Comparison of ENCODE assay signal across 25 cellular contexts in genomic region chr2:31199206-31199605, GRCh38. TPM values are rescaled to one million over a fixed set of nuclear protein-coding genes. Genes with fewer than 3 reads are reported as not detected.
DNase-seq lines count a peak whose midpoint lies in the region; ATAC-seq and TF ChIP-seq lines count a peak whose summit lies in the region.
"Had no signal": no experiment of that assay in that cellular context is flagged by ENCODE, and none has a peak within 500 bp of the region (broad histone marks: within the 10 kb centered on the region; RNA-seq: fewer than 3 reads in every experiment).

No MANE protein-coding gene starts in this region.

- H3K18ac ChIP-seq in mesendoderm (ENCODE audit: low read length): no peak overlapping the region

- no peak overlapping the region for H4K8ac ChIP-seq in mesendoderm (ENCODE audit: low read depth, low read length)

- no peaks in the 10 kb centered on the region for H3K27me3 ChIP-seq in mesendoderm (ENCODE audit: insufficient read depth, low read length, poor library complexity)
- no peaks in the 10 kb centered on the region for H3K27me3 ChIP-seq in tibial artery
- H3K27me3 ChIP-seq: BE2C; BLaER1 treated with 17β-estradiol and CSF1 and Interleukin-3, amounts not matched to agents 10 nM and 100 nM had no signal

- peak overlapping the region; percentile 23 for H2BK5ac ChIP-seq in mesendoderm (ENCODE audit: low read length)

- H3K9ac ChIP-seq in mesendoderm (ENCODE audit: low read length): no peak overlapping the region
- H3K9ac ChIP-seq: BLaER1 treated with 17β-estradiol and CSF1 and Interleukin-3, amounts not matched to agents 10 nM and 100 nM; GM23248 had no signal

- H2BK120ac ChIP-seq in mesendoderm (ENCODE audit: low read depth, low read length): no peak overlapping the region

- no peaks in the 10 kb centered on the region for H3K9me3 ChIP-seq in tibial artery
- H3K9me3 ChIP-seq: A549, BE2C had no signal

- no peak overlapping the region for H3K4me3 Mint-ChIP-seq in glutamatergic neuron (ENCODE audit: unreplicated experiment)
- H3K4me3 Mint-ChIP-seq: CD14-positive monocyte; CD4-positive, alpha-beta T cell; CD8-positive, alpha-beta memory T cell had no signal

- no peaks in the 10 kb centered on the region for H3K79me1 ChIP-seq in mesendoderm (ENCODE audit: low read length)

- no peak for TF ChIP-seq CTCF in glutamatergic neuron (IDR thresholded peaks at IDR 0.05; ENCODE audit: partially characterized antibody, unreplicated experiment)
- no peak for TF ChIP-seq CTCF in tibial artery (IDR thresholded peaks at IDR 0.05)

- no peaks in the 10 kb centered on the region for H3K36me3 Mint-ChIP-seq in glutamatergic neuron (ENCODE audit: unreplicated experiment)
- H3K36me3 Mint-ChIP-seq: CD14-positive monocyte; CD8-positive, alpha-beta memory T cell had no signal

- ATAC-seq in left cardiac atrium (no peak), GM19035 (IDR thresholded peaks at IDR 0.05; ENCODE audit: unreplicated experiment) (no peak)
- ATAC-seq: A549, GM12878 had no signal

- no CpG with 5 or more reads among the region's 4 CpGs for WGBS in mesendoderm (ENCODE audit: extremely low coverage, insufficient coverage, low lambda C conversion rate)

- no peaks in the 10 kb centered on the region for H3K36me3 ChIP-seq in mesendoderm (ENCODE audit: control insufficient read depth, insufficient read depth, low read length)
- no peaks in the 10 kb centered on the region for H3K36me3 ChIP-seq in tibial artery
- H3K36me3 ChIP-seq: BE2C had no signal

- no peaks in the 10 kb centered on the region for H3K79me2 ChIP-seq in mesendoderm (ENCODE audit: control insufficient read depth, insufficient read depth, low read length)

- H3K4me1 ChIP-seq in mesendoderm (ENCODE audit: control insufficient read depth, low read depth, low read length) (peaks cover 12% of the 10 kb centered on the region), tibial artery (no peaks in the 10 kb centered on the region)
- H3K4me1 ChIP-seq: A549; BE2C; BLaER1 treated with 17β-estradiol and CSF1 and Interleukin-3, amounts not matched to agents 10 nM and 100 nM had no signal

- no peak overlapping the region for H3K4me3 ChIP-seq in mesendoderm (ENCODE audit: low read length)
- no peak overlapping the region for H3K4me3 ChIP-seq in tibial artery
- H3K4me3 ChIP-seq: A549; BLaER1 treated with 17β-estradiol and CSF1 and Interleukin-3, amounts not matched to agents 10 nM and 100 nM; GM12878; GM23248 had no signal

- H3K27me3 Mint-ChIP-seq in glutamatergic neuron (ENCODE audit: unreplicated experiment): no peaks in the 10 kb centered on the region
- H3K27me3 Mint-ChIP-seq: CD4-positive, alpha-beta T cell had no signal

- H3K4ac ChIP-seq in mesendoderm (ENCODE audit: low read depth, low read length): no peak overlapping the region

- H3K23ac ChIP-seq in mesendoderm (ENCODE audit: low read length): no peak overlapping the region

- H3K4me2 ChIP-seq in mesendoderm (ENCODE audit: low read length): no peak overlapping the region
- H3K4me2 ChIP-seq: A549; BLaER1 treated with 17β-estradiol and CSF1 and Interleukin-3, amounts not matched to agents 10 nM and 100 nM had no signal

- H3K4me1 Mint-ChIP-seq in glutamatergic neuron (ENCODE audit: low read depth, unreplicated experiment): no peaks in the 10 kb centered on the region
- H3K4me1 Mint-ChIP-seq: CD14-positive monocyte; CD8-positive, alpha-beta memory T cell had no signal

- H4K5ac ChIP-seq in mesendoderm (ENCODE audit: low read length): no peak overlapping the region

- intact Hi-C loops in cardiac septum (cut with DNase I): no loop called here
- intact Hi-C loops in left cardiac atrium (cut with DNase I): no loop called here
- intact Hi-C loops in tibial artery (cut with DNase I; ENCODE audit: low total_unique reads): no loop called here

- H3K27ac ChIP-seq in mesendoderm (ENCODE audit: low read depth, low read length) (no peak overlapping the region), tibial artery (no peak overlapping the region)
- H3K27ac ChIP-seq: A549; BLaER1 treated with 17β-estradiol and CSF1 and Interleukin-3, amounts not matched to agents 10 nM and 100 nM; GM23248 had no signal

- H3K9me3 Mint-ChIP-seq in glutamatergic neuron (ENCODE audit: unreplicated experiment): no peaks in the 10 kb centered on the region
- H3K9me3 Mint-ChIP-seq: CD4-positive, alpha-beta T cell; CD8-positive, alpha-beta memory T cell had no signal

- DNase-seq in cardiac septum (ENCODE audit: low spot score) (peak; percentile 53), left cardiac atrium (no peak), ecto neural progenitor cell (ENCODE audit: low spot score) (peak; percentile 6), mesendoderm (no peak), glutamatergic neuron (no peak), tibial artery (no peak)
- DNase-seq: 8988T; ACHN; AML-193; BE2C; CD4-positive, alpha-beta T cell; CD8-positive, alpha-beta memory T cell; DMS 273 treated with DMSO at 0.1 percent for 48 hours; DMS79; EL; GDM1; GM23248; H7; HCEC 1CT had no signal

- no peak overlapping the region for H2BK15ac ChIP-seq in mesendoderm (replicated peaks; ENCODE audit: low read depth)

- H2AK5ac ChIP-seq in mesendoderm (ENCODE audit: low read length): peak overlapping the region; percentile 81

- no peak overlapping the region for H3K56ac ChIP-seq in mesendoderm (ENCODE audit: low read length)

- H3K27ac Mint-ChIP-seq in glutamatergic neuron (ENCODE audit: unreplicated experiment): no peak overlapping the region
- H3K27ac Mint-ChIP-seq: CD4-positive, alpha-beta T cell; CD8-positive, alpha-beta memory T cell had no signal

RNA-seq across cellular contexts. Expression of gene CAPN14, which starts 18.1 kb away (rescaled TPM):
- total RNA-seq in cardiac septum: 0.16 TPM
- total RNA-seq in left cardiac atrium: under 1 TPM; 0.12 to 0.26 TPM
- polyA plus RNA-seq in mesendoderm (2013, experiment 1 of 2): 0.10 TPM
- 0.07 TPM for polyA plus RNA-seq in mesendoderm (2013, experiment 2 of 2)
- total RNA-seq in glutamatergic neuron (ENCODE audit: unreplicated experiment): 0.25 TPM
- polyA plus RNA-seq: CD14-positive monocyte, GM23248, H1 had no signal

RNA-seq across cellular contexts. Expression of gene EHD3, which starts 34.7 kb away (rescaled TPM):
- total RNA-seq in cardiac septum (26.6 TPM), left cardiac atrium (10 to 100 TPM in 1 of 2 donors, 1 to 10 TPM in 1; 8.1 to 11.7 TPM), glutamatergic neuron (ENCODE audit: unreplicated experiment) (11.5 TPM)
- polyA plus RNA-seq in mesendoderm (2013, experiment 1 of 2): 8.2 TPM
- polyA plus RNA-seq in mesendoderm (2013, experiment 2 of 2): 8.7 TPM

Comparison
In these comparisons a context has a peak if more than half of its experiments do, and no peak if none do; other contexts are left out.
1. DNase-seq: peak in cardiac septum (single experiment) and ecto neural progenitor cell (single experiment); none in left cardiac atrium (single experiment), mesendoderm (single experiment), glutamatergic neuron (single experiment) and tibial artery (0 of 2).